9 cellular contexts compared by ENCODE assay signal in the genomic region with DNA sequence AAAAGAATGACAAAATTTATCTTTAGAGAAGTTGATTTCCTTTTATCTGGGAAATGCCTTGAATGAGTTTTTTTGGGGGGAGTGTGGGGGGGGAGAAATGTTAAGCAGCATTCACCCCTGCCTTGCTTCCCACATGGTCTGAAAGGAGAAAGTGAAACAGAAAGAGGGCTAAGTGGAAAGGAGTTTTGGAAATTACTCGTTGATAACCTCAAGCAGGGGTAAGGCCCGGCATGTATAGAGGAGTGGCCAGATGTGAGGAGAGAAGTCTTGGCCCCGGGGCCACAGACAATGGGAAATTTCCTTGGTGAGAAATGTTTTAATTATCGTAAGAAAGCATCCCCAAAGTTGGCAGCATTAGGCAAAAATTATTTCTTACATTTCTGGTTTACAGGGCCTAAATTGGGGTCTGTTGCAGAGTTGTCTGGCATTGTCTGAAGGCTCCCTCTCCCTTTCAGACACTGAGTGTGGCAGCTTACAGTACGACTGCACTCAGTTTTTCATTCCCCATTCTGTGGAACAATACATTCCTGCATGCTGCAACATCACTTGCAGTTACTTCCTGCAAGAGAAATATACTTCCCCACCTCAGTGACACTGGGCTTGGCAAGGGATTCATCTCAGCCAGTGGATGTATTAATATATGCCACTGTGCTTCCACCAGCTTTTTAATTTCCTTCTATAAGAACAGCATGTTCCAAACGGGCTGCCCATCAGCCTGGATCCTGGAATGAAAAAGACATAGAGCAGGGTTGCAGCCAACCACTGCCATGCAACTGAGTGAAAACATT. TPM values are rescaled to one million over a fixed set of nuclear protein-coding genes. Genes with fewer than 3 reads are reported as not detected.
DNase-seq lines count a peak whose midpoint lies in the region; ATAC-seq, FAIRE-seq and TF ChIP-seq lines count a peak whose summit lies in the region.
"Had no signal": no experiment of that assay in that cellular context is flagged by ENCODE, and none has a peak within 500 bp of the region (broad histone marks: within the 10 kb centered on the region; RNA-seq: fewer than 3 reads in every experiment).

No MANE protein-coding gene starts in this region.

- H3K9ac ChIP-seq in GM12878 (ENCODE audit: control insufficient read depth, insufficient read depth, low read length): no peak overlapping the region

- in situ Hi-C loops in GM12878 (cut with MboI): no loop called here

- WGBS in GM12878 (ENCODE audit: insufficient coverage, insufficient replicate concordance, low lambda C conversion rate, missing lambda C conversion rate): 4% methylated on average over 6 of the region's 6 CpGs

- H3K36me3 ChIP-seq in ACC112 (ENCODE audit: insufficient read depth, low read length) (peaks cover 16% of the 10 kb centered on the region), GM12878 (ENCODE audit: control insufficient read depth in 2 of 2, insufficient read depth in 2 of 2, low read length in 1 of 2) (no peaks in the 10 kb centered on the region), A673 (ENCODE audit: insufficient read depth, low read length, poor library complexity, severe bottlenecking) (no peaks in the 10 kb centered on the region)

- no peak for TF ChIP-seq POLR2A in GM12878 (IDR thresholded peaks at IDR 0.05; ENCODE audit: low read depth, low read length)

- DNase-seq in GM12878 (ENCODE audit: low read depth, low spot score): no peak
- DNase-seq in activated CD4-positive, CD25-positive, alpha-beta regulatory T cell (lab: John Stamatoyannopoulos, UW): no peak
- DNase-seq in nephron progenitor cell: no peak
- DNase-seq in amygdala (lab: John Stamatoyannopoulos, UW): no peak
- DNase-seq in A673 (ENCODE audit: low spot score): no peak

- H2AFZ ChIP-seq in ACC112 (ENCODE audit: low read length, unreplicated experiment) (peak overlapping the region; percentile 51), GM12878 (ENCODE audit: control insufficient read depth, low read depth, low read length) (peak overlapping the region; percentile 13; the same call in 1 of the 2 replicates)

- intact Hi-C loops in GM12878 (cut with micrococcal nuclease; ENCODE audit: unreplicated experiment) (no loop called here), A673 (cut with micrococcal nuclease; ENCODE audit: unreplicated experiment) (no loop called here)

- H3K27me3 Mint-ChIP-seq in nephron progenitor cell (ENCODE audit: low read depth, poor library complexity): no peaks in the 10 kb centered on the region

- H4K20me1 ChIP-seq in GM12878 (ENCODE audit: control insufficient read depth, insufficient read depth): no peaks in the 10 kb centered on the region

- no peaks in the 10 kb centered on the region for H3K9me3 ChIP-seq in GM12878 (replicated peaks; ENCODE audit: control insufficient read depth, insufficient read depth, low read length)
- H3K9me3 ChIP-seq in A673 (ENCODE audit: low read depth, low read length, poor library complexity, severe bottlenecking): no peaks in the 10 kb centered on the region

- TF ChIP-seq EP300 in GM12878 (IDR thresholded peaks at IDR 0.05; ENCODE audit: borderline replicate concordance in 1 of 2, control insufficient read depth in 1 of 2, low read depth in 2 of 2, low read length in 2 of 2): no peak

- no peak for FAIRE-seq in GM12878 (lab: Jason Lieb, UNC)
- FAIRE-seq: astrocyte had no signal

- SMC1A ChIA-PET in GM12878 (lab: Charles Lee; ENCODE audit: uncharacterized antibody, unreplicated experiment): interaction anchor here (0.8 to 2.0 kb wide), 4 partner anchors 12 to 44 kb away, joined by 3 to 7 read pairs (median 4); no protein-coding TSS in a partner anchor

- no peak overlapping the region for H3K4me3 Mint-ChIP-seq in nephron progenitor cell

- TF ChIP-seq CTCF in GM12878 (IDR thresholded peaks at IDR 0.05 in 2 of 3, conservative IDR thresholded peaks at IDR 0.05 in 1 of 3; ENCODE audit: control insufficient read depth in 2 of 3, extremely low read depth in 1 of 3, insufficient read depth in 1 of 3, low read depth in 3 of 3, low read length in 3 of 3) (no peak), nephron progenitor cell (IDR thresholded peaks at IDR 0.05) (no peak), A673 (conservative IDR thresholded peaks at IDR 0.05; ENCODE audit: low read depth, low read length) (no peak)

- H3K27me3 ChIP-seq in ACC112 (ENCODE audit: insufficient read depth, low read length) (no peaks in the 10 kb centered on the region), GM12878 (replicated peaks in 1 of 2; ENCODE audit: control insufficient read depth in 2 of 2, insufficient read depth in 2 of 2, low read length in 1 of 2) (no peaks in the 10 kb centered on the region), A673 (replicated peaks; ENCODE audit: insufficient read depth, low read depth, low read length, poor library complexity) (no peaks in the 10 kb centered on the region)

- no peak overlapping the region for H3K27ac ChIP-seq in ACC112 (ENCODE audit: low read depth, low read length)
- H3K27ac ChIP-seq in GM12878 (ENCODE audit: control insufficient read depth, insufficient read depth): no peak overlapping the region
- H3K27ac ChIP-seq in A673 (ENCODE audit: low read depth, low read length, poor library complexity, severe bottlenecking): no peak overlapping the region

- no peak for TF ChIP-seq RAD21 in GM12878 (IDR thresholded peaks at IDR 0.05; ENCODE audit: insufficient read depth, low read depth, low read length)

- BruUV-seq in GM12878 (replicated peaks; lab: Mats Ljungman, UMichigan) (no TSS peak), A673 (replicated peaks; lab: Mats Ljungman, UMichigan) (no TSS peak)

- H3K79me2 ChIP-seq in ACC112 (ENCODE audit: control insufficient read depth, insufficient read depth, low read length, unreplicated experiment) (no peaks in the 10 kb centered on the region), GM12878 (ENCODE audit: control insufficient read depth, insufficient read depth, low read length) (no peaks in the 10 kb centered on the region)

- peaks cover 13% of the 10 kb centered on the region for H3K36me3 Mint-ChIP-seq in nephron progenitor cell (ENCODE audit: low read depth)

- H3K4me1 ChIP-seq in ACC112 (ENCODE audit: control insufficient read depth, insufficient read depth, low read length, unreplicated experiment) (peaks cover 8% of the 10 kb centered on the region), GM12878 (ENCODE audit: control insufficient read depth, insufficient read depth, low read length) (peaks cover 9% of the 10 kb centered on the region), A673 (ENCODE audit: insufficient read depth, low read length, poor library complexity, severe bottlenecking) (no peaks in the 10 kb centered on the region)

- H3K27ac Mint-ChIP-seq in nephron progenitor cell: no peak overlapping the region

- POLR2A ChIA-PET in GM12878 (lab: Charles Lee) (interaction anchor here (0.6 to 1.8 kb wide), 2 partner anchors 8 to 176 kb away, joined by 4 to 5 read pairs; no protein-coding TSS in a partner anchor), A673 (lab: Charles Lee; ENCODE audit: low non-redundant PET) (no interaction called here)

- CTCF ChIA-PET in GM12878 (lab: Yijun Ruan, JAX): no interaction called here
- CTCF ChIA-PET in A673 (lab: Charles Lee): no interaction called here

- H3K4me1 Mint-ChIP-seq in nephron progenitor cell: no peaks in the 10 kb centered on the region

- H3K4me3 ChIP-seq in ACC112 (ENCODE audit: low read depth, low read length) (peak overlapping the region; percentile 29; the same call in 1 of the 2 replicates), GM12878 (no peak overlapping the region), A673 (ENCODE audit: low read depth, low read length, poor library complexity, severe bottlenecking) (no peak overlapping the region)

- RAD21 ChIA-PET in GM12878 (lab: Charles Lee; ENCODE audit: unreplicated experiment): no interaction called here

- no peaks in the 10 kb centered on the region for H3K9me3 Mint-ChIP-seq in nephron progenitor cell

- peak overlapping the region; percentile 10; the same call in 1 of the 2 replicates for H3K4me2 ChIP-seq in GM12878 (ENCODE audit: control insufficient read depth, insufficient read depth)

- ATAC-seq in GM19328 (IDR thresholded peaks at IDR 0.05; ENCODE audit: unreplicated experiment) (peak; percentile 71), HG03039 (IDR thresholded peaks at IDR 0.05; ENCODE audit: unreplicated experiment) (peak; percentile 93), GM12878 (peak; percentile 82)

TF ChIP-seq in GM12878, 131 proteins besides CTCF, POLR2A, EP300 and RAD21 (continues in another document):
- TF ChIP-seq, protein P1, sequence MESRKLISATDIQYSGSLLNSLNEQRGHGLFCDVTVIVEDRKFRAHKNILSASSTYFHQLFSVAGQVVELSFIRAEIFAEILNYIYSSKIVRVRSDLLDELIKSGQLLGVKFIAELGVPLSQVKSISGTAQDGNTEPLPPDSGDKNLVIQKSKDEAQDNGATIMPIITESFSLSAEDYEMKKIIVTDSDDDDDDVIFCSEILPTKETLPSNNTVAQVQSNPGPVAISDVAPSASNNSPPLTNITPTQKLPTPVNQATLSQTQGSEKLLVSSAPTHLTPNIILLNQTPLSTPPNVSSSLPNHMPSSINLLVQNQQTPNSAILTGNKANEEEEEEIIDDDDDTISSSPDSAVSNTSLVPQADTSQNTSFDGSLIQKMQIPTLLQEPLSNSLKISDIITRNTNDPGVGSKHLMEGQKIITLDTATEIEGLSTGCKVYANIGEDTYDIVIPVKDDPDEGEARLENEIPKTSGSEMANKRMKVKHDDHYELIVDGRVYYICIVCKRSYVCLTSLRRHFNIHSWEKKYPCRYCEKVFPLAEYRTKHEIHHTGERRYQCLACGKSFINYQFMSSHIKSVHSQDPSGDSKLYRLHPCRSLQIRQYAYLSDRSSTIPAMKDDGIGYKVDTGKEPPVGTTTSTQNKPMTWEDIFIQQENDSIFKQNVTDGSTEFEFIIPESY (IDR thresholded peaks at IDR 0.05): no peak
- TF ChIP-seq EZH2 (IDR thresholded peaks at IDR 0.05; ENCODE audit: borderline replicate concordance, control insufficient read depth, low read depth, low read length): no peak

RNA-seq across cellular contexts. Expression of a gene that starts 23.3 kb away (rescaled TPM):
- total RNA-seq in GM12878 (2013; cell fraction: nucleolus; rRNA removed): 0.10 and 0.37 TPM in 2 replicates
- total RNA-seq in GM12878 (2014; rRNA removed) (0.23 and 0.33 TPM in 2 replicates), GM12878 (2014; rRNA removed; fragmentation: Illumina TruSeq; extraction: Trizol) (0.09 and 0.14 TPM in 2 replicates), GM12878 (2021) (not detected in 2 replicates), A673 (2021) (2.5 and 3.0 TPM in 2 replicates)
- 0.79 TPM for polyA plus RNA-seq in GM12878 (2011; ENCODE audit: low read depth)
- polyA plus RNA-seq in GM12878 (2011; rRNA removed) (0.81 and 0.95 TPM in 2 replicates), GM12878 (2014; fragmentation: Illumina TruSeq; extraction: Trizol) (0.05 and 0.16 TPM in 2 replicates), GM12878 (2014; fragmentation: Nextera tagmentation; extraction: Ambion mirVana) (under 1 TPM; 0.04 to 0.27 TPM), GM12878 (2014; rRNA removed) (0.15 TPM in 1 of 2 replicates, not detected in the other), GM12878 (2016; fragmentation: Nextera tagmentation; extraction: Ambion mirVana) (under 1 TPM in 1 of 2 experiments, not detected in 1; 0.18 TPM)
- polyA plus RNA-seq in GM12878 (2011; cell fraction: cytosol; rRNA removed): 0.91 and 1.0 TPM in 2 replicates
- 0.66 and 0.79 TPM in 2 replicates for polyA plus RNA-seq in GM12878 (2011; cell fraction: nucleus; rRNA removed)
- 0.31 and 0.59 TPM in 2 replicates for polyA plus RNA-seq in GM12878 (2012)
- polyA minus RNA-seq in GM12878 (2011; rRNA and poly(A)+ RNA removed): 1.2 and 3.1 TPM in 2 replicates
- polyA minus RNA-seq in GM12878 (2011; cell fraction: cytosol; rRNA and poly(A)+ RNA removed): 0.73 TPM in 1 of 2 replicates, not detected in the other
- 0.57 and 0.85 TPM in 2 replicates for polyA minus RNA-seq in GM12878 (2011; cell fraction: nucleus; rRNA and poly(A)+ RNA removed)
